In the genomic region with DNA sequence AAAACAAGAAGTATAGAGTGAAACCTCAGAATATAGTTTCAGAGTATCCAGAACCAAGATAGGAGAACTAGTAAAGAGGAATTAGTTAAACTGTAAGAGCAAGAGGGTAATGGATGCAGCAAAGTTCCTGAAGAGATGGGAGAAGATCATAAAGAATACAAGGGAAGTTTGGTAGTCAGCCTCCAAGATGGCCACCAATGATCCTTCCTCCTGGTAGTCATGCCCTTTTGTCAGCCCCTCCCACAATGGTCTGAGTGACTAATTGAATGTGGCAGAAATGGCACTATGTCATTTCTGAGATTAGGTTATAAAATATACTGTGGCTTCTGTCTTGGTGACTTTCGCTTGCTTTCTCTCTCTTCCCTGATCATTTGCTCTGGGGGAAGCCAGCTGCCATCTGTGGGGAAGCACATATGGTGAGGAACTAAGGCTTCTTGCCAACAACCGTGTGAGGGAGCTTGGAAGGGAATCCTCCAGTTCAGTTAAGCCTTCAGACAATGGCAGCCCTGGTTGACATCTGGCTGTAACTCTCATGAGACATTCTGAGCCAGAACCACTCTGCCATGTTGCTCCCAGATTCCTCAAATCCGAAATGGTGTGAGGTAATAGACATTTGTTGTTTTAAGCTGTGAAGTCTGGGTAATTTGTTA, we compare ENCODE assay signal across 18 cellular contexts. TPM values are rescaled to one million over a fixed set of nuclear protein-coding genes. Genes with fewer than 3 reads are reported as not detected.
DNase-seq lines count a peak whose midpoint lies in the region; ATAC-seq lines count a peak whose summit lies in the region.
"Had no signal": no experiment of that assay in that cellular context is flagged by ENCODE, and none has a peak within 500 bp of the region (broad histone marks: within the 10 kb centered on the region; RNA-seq: fewer than 3 reads in every experiment).

No MANE protein-coding gene starts in this region.

- no peak overlapping the region for H3K4me3 Mint-ChIP-seq in stimulated activated naive CD8-positive, alpha-beta T cell treated with anti-CD3 and anti-CD28 coated beads, Interleukin-15, amount 100 ng/mL, for 72 hours
- H3K4me3 Mint-ChIP-seq in activated naive CD8-positive, alpha-beta T cell treated with anti-CD3 and anti-CD28 coated beads, Interleukin-2, amount 50 U/mL, for 24 hours = no peak overlapping the region
- H3K4me3 Mint-ChIP-seq: activated CD4-positive, alpha-beta memory T cell treated with anti-CD3 and anti-CD28 coated beads, Interleukin-2, amount 10 ng/mL, durations not matched to agents 7 days and 5 days; central memory CD8-positive, alpha-beta T cell; nephron progenitor cell had no signal

- peak; percentile 12 for DNase-seq in activated CD4-positive, alpha-beta T cell treated with anti-CD3 and anti-CD28 coated beads for 48 hours
- no peak for DNase-seq in activated CD4-positive, alpha-beta T cell treated with anti-CD3 and anti-CD28 coated beads for 1 hour
- DNase-seq in NCI-H1694 (lab: John Stamatoyannopoulos, UW) (peak; percentile 99), SJCRH30 (peak; percentile 12 to 45), NCI-H510A (lab: John Stamatoyannopoulos, UW) (no peak)
- DNase-seq in stimulated activated naive CD8-positive, alpha-beta T cell treated with anti-CD3 and anti-CD28 coated beads, Interleukin-15, amount 100 ng/mL, for 72 hours = no peak
- DNase-seq in activated naive CD8-positive, alpha-beta T cell treated with anti-CD3 and anti-CD28 coated beads, Interleukin-2, amount 50 U/mL, for 24 hours = no peak
- DNase-seq: activated CD4-positive, alpha-beta memory T cell treated with anti-CD3 and anti-CD28 coated beads, Interleukin-2, amount 10 ng/mL, durations not matched to agents 7 days and 5 days; amygdala; COR-L47; GF-D8; NCI-H187 treated with DMSO at 0.1 percent for 48 hours; nephron progenitor cell had no signal

- peaks cover 7 to 10% of the 10 kb centered on the region in 2 donors for H3K9me3 Mint-ChIP-seq in stimulated activated naive CD8-positive, alpha-beta T cell treated with anti-CD3 and anti-CD28 coated beads, Interleukin-15, amount 100 ng/mL, for 72 hours
- H3K9me3 Mint-ChIP-seq in activated naive CD8-positive, alpha-beta T cell treated with anti-CD3 and anti-CD28 coated beads, Interleukin-2, amount 50 U/mL, for 24 hours = peaks cover 15% of the 10 kb centered on the region

- no peaks in the 10 kb centered on the region for H3K9me3 ChIP-seq in SJCRH30 (replicated peaks)
- H3K9me3 ChIP-seq: vagina had no signal

- H3K27ac Mint-ChIP-seq in stimulated activated naive CD8-positive, alpha-beta T cell treated with anti-CD3 and anti-CD28 coated beads, Interleukin-15, amount 100 ng/mL, for 72 hours = no peak overlapping the region
- no peak overlapping the region for H3K27ac Mint-ChIP-seq in activated naive CD8-positive, alpha-beta T cell treated with anti-CD3 and anti-CD28 coated beads, Interleukin-2, amount 50 U/mL, for 24 hours
- H3K27ac Mint-ChIP-seq: activated CD4-positive, alpha-beta memory T cell treated with anti-CD3 and anti-CD28 coated beads, Interleukin-2, amount 10 ng/mL, durations not matched to agents 7 days and 5 days; nephron progenitor cell had no signal

- H3K36me3 Mint-ChIP-seq in activated naive CD8-positive, alpha-beta T cell treated with anti-CD3 and anti-CD28 coated beads, Interleukin-2, amount 50 U/mL, for 24 hours (ENCODE audit: low read depth) = no peaks in the 10 kb centered on the region

- H3K36me3 ChIP-seq in SJCRH30 = no peaks in the 10 kb centered on the region
- H3K36me3 ChIP-seq: vagina had no signal

- H3K4me3 ChIP-seq in SJCRH30 = no peak overlapping the region
- H3K4me3 ChIP-seq: lung, vagina had no signal

- no peaks in the 10 kb centered on the region for H3K4me1 ChIP-seq in SJCRH30
- H3K4me1 ChIP-seq: vagina had no signal

- no peak overlapping the region for H3K27ac ChIP-seq in SJCRH30
- H3K27ac ChIP-seq: KMS-11, vagina had no signal

- H3K27me3 ChIP-seq in SJCRH30 = no peaks in the 10 kb centered on the region
- H3K27me3 ChIP-seq: vagina had no signal

- H3K4me1 Mint-ChIP-seq in stimulated activated naive CD8-positive, alpha-beta T cell treated with anti-CD3 and anti-CD28 coated beads, Interleukin-15, amount 100 ng/mL, for 72 hours = peaks cover 4% of the 10 kb centered on the region
- H3K4me1 Mint-ChIP-seq in activated naive CD8-positive, alpha-beta T cell treated with anti-CD3 and anti-CD28 coated beads, Interleukin-2, amount 50 U/mL, for 24 hours = peaks cover 10% of the 10 kb centered on the region
- H3K4me1 Mint-ChIP-seq: activated CD4-positive, alpha-beta memory T cell treated with anti-CD3 and anti-CD28 coated beads, Interleukin-2, amount 10 ng/mL, durations not matched to agents 7 days and 5 days; central memory CD8-positive, alpha-beta T cell; nephron progenitor cell had no signal

- H3K27me3 Mint-ChIP-seq in stimulated activated naive CD8-positive, alpha-beta T cell treated with anti-CD3 and anti-CD28 coated beads, Interleukin-15, amount 100 ng/mL, for 72 hours = no peaks in the 10 kb centered on the region
- no peaks in the 10 kb centered on the region for H3K27me3 Mint-ChIP-seq in activated naive CD8-positive, alpha-beta T cell treated with anti-CD3 and anti-CD28 coated beads, Interleukin-2, amount 50 U/mL, for 24 hours
- H3K27me3 Mint-ChIP-seq: activated CD4-positive, alpha-beta memory T cell treated with anti-CD3 and anti-CD28 coated beads, Interleukin-2, amount 10 ng/mL, durations not matched to agents 7 days and 5 days; central memory CD8-positive, alpha-beta T cell had no signal

- ATAC-seq in stimulated activated naive CD8-positive, alpha-beta T cell treated with anti-CD3 and anti-CD28 coated beads, Interleukin-15, amount 100 ng/mL, for 72 hours = peak; percentile 39
- no peak for ATAC-seq in GM19351 (IDR thresholded peaks at IDR 0.05; ENCODE audit: unreplicated experiment)
- ATAC-seq in activated naive CD8-positive, alpha-beta T cell treated with anti-CD3 and anti-CD28 coated beads, Interleukin-2, amount 50 U/mL, for 24 hours = no peak

RNA-seq across cellular contexts. Expression of gene AMN1, which starts 55.3 kb away (rescaled TPM):
- total RNA-seq in SJCRH30 (2014; rRNA removed; shearing (Covaris generic)) = 5.9 and 7.5 TPM in 2 replicates

Comparison
In these comparisons a context has a peak if more than half of its experiments do, and no peak if none do; other contexts are left out.
1. DNase-seq: peak in activated CD4-positive, alpha-beta T cell treated with anti-CD3 and anti-CD28 coated beads for 48 hours (single experiment), NCI-H1694 (single experiment) and SJCRH30 (2 of 2); none in activated CD4-positive, alpha-beta T cell treated with anti-CD3 and anti-CD28 coated beads for 1 hour (single experiment), stimulated activated naive CD8-positive, alpha-beta T cell treated with anti-CD3 and anti-CD28 coated beads, Interleukin-15, amount 100 ng/mL, for 72 hours (0 of 2), activated naive CD8-positive, alpha-beta T cell treated with anti-CD3 and anti-CD28 coated beads, Interleukin-2, amount 50 U/mL, for 24 hours (single experiment) and NCI-H510A (single experiment).